ENCODE assay signal across 10 cellular contexts in genomic region chr2:240640939-240641338, GRCh38. TPM values are rescaled to one million over a fixed set of nuclear protein-coding genes. Genes with fewer than 3 reads are reported as not detected.
DNase-seq lines count a peak whose midpoint lies in the region; ATAC-seq and TF ChIP-seq lines count a peak whose summit lies in the region.
"Had no signal": no experiment of that assay in that cellular context is flagged by ENCODE, and none has a peak within 500 bp of the region (broad histone marks: within the 10 kb centered on the region; RNA-seq: fewer than 3 reads in every experiment).

No MANE protein-coding gene starts in this region.

- ATAC-seq in activated naive CD8-positive, alpha-beta T cell treated with anti-CD3 and anti-CD28 coated beads, Interleukin-2, amount 50 U/mL, for 24 hours, result no peak
- ATAC-seq in lower lobe of right lung, result peak; percentile 34 to 62
- ATAC-seq in HG02798 (IDR thresholded peaks at IDR 0.05; ENCODE audit: poor library complexity, unreplicated experiment), result no peak
- ATAC-seq in HG03342 (IDR thresholded peaks at IDR 0.05; ENCODE audit: unreplicated experiment), result no peak

- no peaks in the 10 kb centered on the region for H3K4me1 ChIP-seq in lower lobe of right lung

- intact Hi-C loops in lower lobe of right lung (cut with DNase I), result no loop called here

- H3K27me3 ChIP-seq in lower lobe of right lung (ENCODE audit: low read depth), result peaks cover 8% of the 10 kb centered on the region

- H3K4me3 ChIP-seq in HFF-Myc (replicated peaks; ENCODE audit: low read depth, low read length) (no peak overlapping the region), lower lobe of right lung (no peak overlapping the region)

- H3K36me3 ChIP-seq in lower lobe of right lung, result no peaks in the 10 kb centered on the region

- H3K4me3 Mint-ChIP-seq in activated naive CD8-positive, alpha-beta T cell treated with anti-CD3 and anti-CD28 coated beads, Interleukin-2, amount 50 U/mL, for 24 hours, result no peak overlapping the region
- H3K4me3 Mint-ChIP-seq: memory B cell had no signal

- no peaks in the 10 kb centered on the region for H3K36me3 Mint-ChIP-seq in activated naive CD8-positive, alpha-beta T cell treated with anti-CD3 and anti-CD28 coated beads, Interleukin-2, amount 50 U/mL, for 24 hours (ENCODE audit: low read depth)
- H3K36me3 Mint-ChIP-seq: memory B cell had no signal

- H3K9me3 ChIP-seq in lower lobe of right lung, result no peaks in the 10 kb centered on the region

- no peaks in the 10 kb centered on the region for H3K27me3 Mint-ChIP-seq in activated naive CD8-positive, alpha-beta T cell treated with anti-CD3 and anti-CD28 coated beads, Interleukin-2, amount 50 U/mL, for 24 hours

- DNase-seq in D341Med (ENCODE audit: low spot score) (peak; percentile 79), HFF-Myc (ENCODE audit: extremely low read depth, low read depth) (no peak), lower lobe of right lung (no peak), HPDE6-E6E7 (ENCODE audit: extremely low spot score) (no peak), cerebellum (ENCODE audit: low spot score) (no peak)
- DNase-seq in activated naive CD8-positive, alpha-beta T cell treated with anti-CD3 and anti-CD28 coated beads, Interleukin-2, amount 50 U/mL, for 24 hours, result peak; percentile 50

- H3K9me3 Mint-ChIP-seq in activated naive CD8-positive, alpha-beta T cell treated with anti-CD3 and anti-CD28 coated beads, Interleukin-2, amount 50 U/mL, for 24 hours, result no peaks in the 10 kb centered on the region
- H3K9me3 Mint-ChIP-seq: memory B cell had no signal

- TF ChIP-seq CTCF in HFF-Myc (IDR thresholded peaks at IDR 0.05; ENCODE audit: low read depth, low read length, missing control alignments) (peak; percentile 48), lower lobe of right lung (IDR thresholded peaks at IDR 0.05) (peak; percentile 37)

- H3K27ac Mint-ChIP-seq in activated naive CD8-positive, alpha-beta T cell treated with anti-CD3 and anti-CD28 coated beads, Interleukin-2, amount 50 U/mL, for 24 hours, result no peak overlapping the region
- H3K27ac Mint-ChIP-seq: memory B cell had no signal

- H3K27ac ChIP-seq in lower lobe of right lung, result no peak overlapping the region

- H3K4me1 Mint-ChIP-seq in activated naive CD8-positive, alpha-beta T cell treated with anti-CD3 and anti-CD28 coated beads, Interleukin-2, amount 50 U/mL, for 24 hours, result no peaks in the 10 kb centered on the region
- H3K4me1 Mint-ChIP-seq: memory B cell had no signal

RNA-seq across cellular contexts. Expression of gene GPR35, which starts 15.7 kb away (rescaled TPM):
- total RNA-seq in lower lobe of right lung (4.7 TPM), cerebellum (2.4 TPM)

RNA-seq across cellular contexts. Expression of gene AQP12B, which starts 41.7 kb away (rescaled TPM):
- total RNA-seq in lower lobe of right lung, result not detected
- total RNA-seq in cerebellum, result not detected
- total RNA-seq: subcutaneous adipose tissue had no signal

RNA-seq across cellular contexts. Expression of gene AQP12A, which starts 50.7 kb away (rescaled TPM):
- total RNA-seq in lower lobe of right lung (not detected), cerebellum (not detected)
- total RNA-seq: subcutaneous adipose tissue had no signal

RNA-seq across cellular contexts. Expression of gene CAPN10, which starts 54.4 kb away (rescaled TPM):
- total RNA-seq in lower lobe of right lung (37.2 TPM), cerebellum (31.2 TPM)

Comparison
In these comparisons a context has a peak if more than half of its experiments do, and no peak if none do; other contexts are left out.
1. DNase-seq: peak in D341Med (single experiment) and activated naive CD8-positive, alpha-beta T cell treated with anti-CD3 and anti-CD28 coated beads, Interleukin-2, amount 50 U/mL, for 24 hours (single experiment); none in HFF-Myc (single experiment), lower lobe of right lung (single experiment), HPDE6-E6E7 (single experiment) and cerebellum (single experiment).
2. ATAC-seq: peak in lower lobe of right lung (2 of 2); none in activated naive CD8-positive, alpha-beta T cell treated with anti-CD3 and anti-CD28 coated beads, Interleukin-2, amount 50 U/mL, for 24 hours (single experiment), HG02798 (single experiment) and HG03342 (single experiment).